Comparison of ENCODE assay signal across 26 cellular contexts in genomic region chr9:23551929-23552707, GRCh38.
"Had no signal": no experiment of that assay in that cellular context is flagged by ENCODE, and none has a peak within 500 bp of the region (broad histone marks: within the 10 kb centered on the region; RNA-seq: fewer than 3 reads in every experiment).

No MANE protein-coding gene starts in this region.

- H3K4me3 Mint-ChIP-seq: activated CD4-positive, alpha-beta T cell treated with anti-CD3 and anti-CD28 coated beads, Interleukin-2, amount 10 ng/mL, durations not matched to agents 24 days and 14 days; activated CD8-positive, alpha-beta T cell treated with anti-CD3 and anti-CD28 coated beads, Interleukin-2, amount 10 ng/mL, durations not matched to agents 7 days and 5 days; activated naive CD4-positive, alpha-beta T cell treated with anti-CD3 and anti-CD28 coated beads for 36 hours; activated T-cell treated with anti-CD3 and anti-CD28 coated beads, Interleukin-2, amount 50 U/mL, for 24 hours had no signal

- H3K4me1 ChIP-seq: adrenal gland had no signal

- H3K9me3 ChIP-seq: adrenal gland had no signal

- H3K27ac ChIP-seq: adrenal gland, brain microvascular endothelial cell had no signal

- H3K27me3 Mint-ChIP-seq: activated CD4-positive, alpha-beta T cell treated with anti-CD3 and anti-CD28 coated beads, Interleukin-2, amount 10 ng/mL, durations not matched to agents 24 days and 14 days; activated T-cell treated with anti-CD3 and anti-CD28 coated beads, Interleukin-2, amount 50 U/mL, for 24 hours had no signal

- DNase-seq: activated CD4-positive, alpha-beta T cell treated with anti-CD3 and anti-CD28 coated beads, Interleukin-2, amount 10 ng/mL, durations not matched to agents 24 days and 14 days; activated CD4-positive, alpha-beta T cell treated with anti-CD3 and anti-CD28 coated beads, Interleukin-2, amount 50 U/mL, for 4 hours; activated CD8-positive, alpha-beta T cell treated with anti-CD3 and anti-CD28 coated beads, Interleukin-2, amount 10 ng/mL, durations not matched to agents 7 days and 5 days; activated gamma-delta T cell; activated naive CD4-positive, alpha-beta T cell treated with anti-CD3 and anti-CD28 coated beads for 36 hours; activated T-cell treated with anti-CD3 and anti-CD28 coated beads, Interleukin-2, amount 50 U/mL, for 24 hours; adrenal gland; brain microvascular endothelial cell; central memory CD4-positive, alpha-beta T cell; KG1; MM.1S; NCI-H1092 treated with DMSO at 0.1 percent for 48 hours; NCI-H187; NCI-H2029 treated with DMSO at 0.1 percent for 48 hours; NCI-H2107; NCI-H2171; NCI-H510A; NCI-H748 treated with DMSO at 0.1 percent for 48 hours; OCI-M1; Right ventricle myocardium superior; SW 1271; T-helper 1 cell; T-helper 2 cell; T-helper 9 cell had no signal

- H3K27ac Mint-ChIP-seq: activated CD4-positive, alpha-beta T cell treated with anti-CD3 and anti-CD28 coated beads, Interleukin-2, amount 10 ng/mL, durations not matched to agents 24 days and 14 days; activated CD8-positive, alpha-beta T cell treated with anti-CD3 and anti-CD28 coated beads, Interleukin-2, amount 10 ng/mL, durations not matched to agents 7 days and 5 days; activated naive CD4-positive, alpha-beta T cell treated with anti-CD3 and anti-CD28 coated beads for 36 hours; activated naive CD4-positive, alpha-beta T cell treated with anti-CD3 and anti-CD28 coated beads, Interleukin-2, amount 50 U/mL, for 72 hours; activated T-cell treated with anti-CD3 and anti-CD28 coated beads, Interleukin-2, amount 50 U/mL, for 24 hours; activated T-helper 2 cell treated with anti-CD3 and anti-CD28 coated beads, Interferon-gamma antibody, Interleukin-2, Interleukin-4, amounts not matched to agents 10 μg/mL and 5 μg/mL and 100 μg/mL, durations not matched to agents 14 hours and 24 hours and 36 hours had no signal

- H3K4me3 ChIP-seq: adrenal gland had no signal

- H3K27me3 ChIP-seq: adrenal gland, brain microvascular endothelial cell had no signal

- H3K36me3 ChIP-seq: adrenal gland, brain microvascular endothelial cell had no signal

- ATAC-seq: activated CD8-positive, alpha-beta T cell treated with anti-CD3 and anti-CD28 coated beads, Interleukin-2, amount 10 ng/mL, durations not matched to agents 7 days and 5 days; activated naive CD4-positive, alpha-beta T cell treated with anti-CD3 and anti-CD28 coated beads, Interleukin-2, amount 50 U/mL, for 72 hours had no signal

- H3K4me1 Mint-ChIP-seq: activated CD4-positive, alpha-beta T cell treated with anti-CD3 and anti-CD28 coated beads, Interleukin-2, amount 10 ng/mL, durations not matched to agents 24 days and 14 days had no signal

- H3K9me3 Mint-ChIP-seq: activated T-cell treated with anti-CD3 and anti-CD28 coated beads, Interleukin-2, amount 50 U/mL, for 24 hours had no signal
